8 cellular contexts compared by ENCODE assay signal in genomic region chr4:51842167-51842553, GRCh38. TPM values are rescaled to one million over a fixed set of nuclear protein-coding genes. Genes with fewer than 3 reads are reported as not detected.
DNase-seq lines count a peak whose midpoint lies in the region; TF ChIP-seq lines count a peak whose summit lies in the region.

No MANE protein-coding gene starts in this region.

- no peak for DNase-seq in activated CD4-positive, alpha-beta T cell treated with anti-CD3 and anti-CD28 coated beads, Interleukin-2, amount 10 ng/mL, durations not matched to agents 24 days and 14 days
- no peak for DNase-seq in activated CD4-positive, alpha-beta T cell treated with anti-CD3 and anti-CD28 coated beads for 48 hours
- DNase-seq in WERI-Rb-1 (peak; percentile 18), fibroblast of villous mesenchyme (ENCODE audit: low read depth) (no peak), trophoblast cell (peak in 1 of 2 donors; percentile 7), NOMO-1 treated with DMSO at 0.1 percent for 48 hours (lab: John Stamatoyannopoulos, UW; ENCODE audit: unreplicated experiment) (no peak)
- no peak for DNase-seq in activated CD4-positive, CD25-positive, alpha-beta regulatory T cell (lab: John Stamatoyannopoulos, UW)
- no peak for DNase-seq in effector CD4-positive, alpha-beta T cell

- peak overlapping the region; percentile 94 for H3K4me3 Mint-ChIP-seq in activated CD4-positive, alpha-beta T cell treated with anti-CD3 and anti-CD28 coated beads, Interleukin-2, amount 10 ng/mL, durations not matched to agents 24 days and 14 days

- H3K4me2 ChIP-seq in trophoblast cell (ENCODE audit: low read length) = peak overlapping the region; percentile 95

- no peak overlapping the region for H4K91ac ChIP-seq in trophoblast cell (ENCODE audit: low read depth, low read length)

- peak overlapping the region; percentile 98 for H3K27ac Mint-ChIP-seq in activated CD4-positive, alpha-beta T cell treated with anti-CD3 and anti-CD28 coated beads, Interleukin-2, amount 10 ng/mL, durations not matched to agents 24 days and 14 days

- H3K79me1 ChIP-seq in trophoblast cell (ENCODE audit: low read length) = peaks cover 11% of the 10 kb centered on the region

- no peak overlapping the region for H2BK120ac ChIP-seq in trophoblast cell (ENCODE audit: insufficient read depth, low read length, poor library complexity)

- no peak overlapping the region for H2BK12ac ChIP-seq in trophoblast cell (ENCODE audit: low read length)

- no peaks in the 10 kb centered on the region for H3K9me3 Mint-ChIP-seq in activated CD4-positive, alpha-beta T cell treated with anti-CD3 and anti-CD28 coated beads, Interleukin-2, amount 10 ng/mL, durations not matched to agents 24 days and 14 days

- no peak overlapping the region for H2BK5ac ChIP-seq in trophoblast cell (ENCODE audit: low read depth, low read length, poor library complexity)

- no peak overlapping the region for H3K23ac ChIP-seq in trophoblast cell (ENCODE audit: low read length)

- H3K27me3 Mint-ChIP-seq in activated CD4-positive, alpha-beta T cell treated with anti-CD3 and anti-CD28 coated beads, Interleukin-2, amount 10 ng/mL, durations not matched to agents 24 days and 14 days = peaks cover 8% of the 10 kb centered on the region

- peaks cover 6% of the 10 kb centered on the region for H3K79me2 ChIP-seq in trophoblast cell (ENCODE audit: control insufficient read depth, insufficient read depth, low read length, poor library complexity)

- no peaks in the 10 kb centered on the region for H3K9me3 ChIP-seq in WERI-Rb-1 (ENCODE audit: severe bottlenecking)
- no peaks in the 10 kb centered on the region for H3K9me3 ChIP-seq in trophoblast cell (ENCODE audit: insufficient read depth, low read depth, low read length)

- no peak overlapping the region for H3K14ac ChIP-seq in trophoblast cell (ENCODE audit: low read length)

- intact Hi-C loops in activated CD4-positive, alpha-beta T cell treated with anti-CD3 and anti-CD28 coated beads, Interleukin-2, amount 10 ng/mL, durations not matched to agents 24 days and 14 days (cut with micrococcal nuclease) = loop anchor here (2.0 to 5.0 kb wide), 4 partner anchors 53 to 1525 kb away; partner anchors contain the start of genes SCFD2, SGCB and USP46

- peak overlapping the region; percentile 72 for H4K8ac ChIP-seq in trophoblast cell (ENCODE audit: low read depth, low read length)

- no peak for TF ChIP-seq CTCF in WERI-Rb-1 (IDR thresholded peaks at IDR 0.05; ENCODE audit: low read depth, low read length)
- TF ChIP-seq CTCF in fibroblast of villous mesenchyme (IDR thresholded peaks at IDR 0.05; ENCODE audit: insufficient read depth, low read depth, low read length) = no peak

- peaks cover 0 to 5% of the 10 kb centered on the region in 2 experiments for H3K4me1 ChIP-seq in trophoblast cell (ENCODE audit: control insufficient read depth in 1 of 2, insufficient read depth in 2 of 2, low read length in 2 of 2)

- H3K4me3 ChIP-seq in WERI-Rb-1 (ENCODE audit: low read depth, low read length) (peak overlapping the region; percentile 93), fibroblast of villous mesenchyme (ENCODE audit: low read depth, low read length) (peak overlapping the region; percentile 91), trophoblast cell (ENCODE audit: low read depth, low read length) (peak overlapping the region; percentile 82)

- peak overlapping the region; percentile 71 for H3K27ac ChIP-seq in WERI-Rb-1
- H3K27ac ChIP-seq in trophoblast cell (ENCODE audit: low read depth, low read length) = no peak overlapping the region

- peak overlapping the region; percentile 59 for H4K12ac ChIP-seq in trophoblast cell (ENCODE audit: low read depth, low read length)

- peaks cover 18% of the 10 kb centered on the region for H3K4me1 Mint-ChIP-seq in activated CD4-positive, alpha-beta T cell treated with anti-CD3 and anti-CD28 coated beads, Interleukin-2, amount 10 ng/mL, durations not matched to agents 24 days and 14 days

- peak overlapping the region; percentile 39 for H3K9ac ChIP-seq in trophoblast cell (ENCODE audit: low read length)

- peak overlapping the region; percentile 96 for H2AFZ ChIP-seq in trophoblast cell (ENCODE audit: insufficient read depth, low read length, poor library complexity)

- peaks cover 3% of the 10 kb centered on the region for H3K36me3 Mint-ChIP-seq in activated CD4-positive, alpha-beta T cell treated with anti-CD3 and anti-CD28 coated beads, Interleukin-2, amount 10 ng/mL, durations not matched to agents 24 days and 14 days (ENCODE audit: low read depth)

- no peak overlapping the region for H3K4ac ChIP-seq in trophoblast cell (ENCODE audit: low read depth, low read length)

- H3K18ac ChIP-seq in trophoblast cell (ENCODE audit: low read length) = peak overlapping the region; percentile 39

- H3K27me3 ChIP-seq in WERI-Rb-1 (ENCODE audit: insufficient read depth, low read depth, severe bottlenecking) (no peaks in the 10 kb centered on the region), trophoblast cell (ENCODE audit: insufficient read depth, low read length) (no peaks in the 10 kb centered on the region)

- no peaks in the 10 kb centered on the region for H3K36me3 ChIP-seq in WERI-Rb-1
- H3K36me3 ChIP-seq in trophoblast cell (ENCODE audit: control insufficient read depth in 1 of 2, insufficient read depth in 2 of 2, low read length in 2 of 2) = no peaks in the 10 kb centered on the region

- no CpG with 5 or more reads among the region's 20 CpGs for WGBS in trophoblast cell (ENCODE audit: extremely low coverage, insufficient coverage, insufficient read length)

- no peak overlapping the region for H2AK5ac ChIP-seq in trophoblast cell (ENCODE audit: low read length)

RNA-seq across cellular contexts. Expression of gene DCUN1D4, which starts 0.8 kb away (rescaled TPM):
- total RNA-seq in activated CD4-positive, alpha-beta T cell treated with anti-CD3 and anti-CD28 coated beads, Interleukin-2, amount 10 ng/mL, durations not matched to agents 24 days and 14 days = 33.5 and 34.3 TPM in 2 replicates
- total RNA-seq in fibroblast of villous mesenchyme = 36.4 and 58.3 TPM in 2 replicates
- polyA plus RNA-seq in trophoblast cell (2013) = 11.5 and 11.7 TPM in 2 replicates
